24 cellular contexts compared by ENCODE assay signal in the genomic region with DNA sequence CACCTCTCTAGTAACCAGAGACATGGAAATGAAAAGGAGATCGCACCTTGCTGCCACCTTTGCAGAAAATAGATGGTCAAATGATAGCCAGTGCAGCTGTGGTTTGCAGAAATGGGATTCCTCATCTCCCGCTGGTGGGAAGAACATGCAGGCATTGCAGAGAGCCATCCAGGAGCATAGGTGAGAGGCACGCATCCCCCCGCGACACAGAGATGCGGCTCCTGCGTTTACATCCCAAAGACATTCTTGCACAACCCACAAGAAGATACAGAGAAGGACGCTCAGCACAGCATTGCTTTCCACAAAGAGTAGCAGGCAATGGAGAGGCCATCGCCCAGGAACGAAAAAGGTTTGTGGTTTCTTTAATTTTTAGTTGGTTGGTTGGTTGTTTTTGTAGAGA.
"Had no signal": no experiment of that assay in that cellular context is flagged by ENCODE, and none has a peak within 500 bp of the region (broad histone marks: within the 10 kb centered on the region; RNA-seq: fewer than 3 reads in every experiment).

No MANE protein-coding gene starts in this region.

- H3K4me1 ChIP-seq: esophagus muscularis mucosa, gastroesophageal sphincter, left ventricle myocardium inferior, lower lobe of right lung, psoas muscle, right lobe of liver, tibial artery, upper lobe of left lung, uterus had no signal

- H3K4me1 Mint-ChIP-seq: immature natural killer cell, memory B cell had no signal

- H3K9me3 Mint-ChIP-seq: stimulated activated naive CD8-positive, alpha-beta T cell treated with anti-CD3 and anti-CD28 coated beads, Interleukin-15, Interleukin-2, amounts not matched to agents 100 ng/mL and 50 ng/mL, for 24 hours had no signal

- H3K4me3 Mint-ChIP-seq: immature natural killer cell; memory B cell; naive B cell; nephron; stimulated activated memory B cell treated with anti-CD40 and anti-IgM and Interleukin-4, amounts not matched to agents 10 μg/mL and 1 μg/mL and 100 μg/mL, for 72 hours; stimulated activated naive CD8-positive, alpha-beta T cell treated with anti-CD3 and anti-CD28 coated beads, Interleukin-15, Interleukin-2, amounts not matched to agents 100 ng/mL and 50 ng/mL, for 24 hours had no signal

- H3K9me3 ChIP-seq: right lobe of liver, uterus had no signal

- ATAC-seq: gastroesophageal sphincter; left cardiac atrium; lower lobe of right lung; psoas muscle; right lobe of liver; stimulated activated memory B cell treated with anti-CD40 and anti-IgM and Interleukin-4, amounts not matched to agents 10 μg/mL and 1 μg/mL and 100 μg/mL, for 72 hours had no signal

- H3K27ac Mint-ChIP-seq: immature natural killer cell; memory B cell; naive B cell; nephron; stimulated activated memory B cell treated with anti-CD40 and anti-IgM and Interleukin-4, amounts not matched to agents 10 μg/mL and 1 μg/mL and 100 μg/mL, for 72 hours; stimulated activated naive CD8-positive, alpha-beta T cell treated with anti-CD3 and anti-CD28 coated beads, Interleukin-15, Interleukin-2, amounts not matched to agents 100 ng/mL and 50 ng/mL, for 24 hours had no signal

- H3K36me3 Mint-ChIP-seq: memory B cell; stimulated activated memory B cell treated with anti-CD40 and anti-IgM and Interleukin-4, amounts not matched to agents 10 μg/mL and 1 μg/mL and 100 μg/mL, for 72 hours had no signal

- H3K27me3 ChIP-seq: gastroesophageal sphincter, right lobe of liver, tibial artery, upper lobe of left lung, uterus had no signal

- H3K36me3 ChIP-seq: esophagus muscularis mucosa, gastroesophageal sphincter, left ventricle myocardium inferior, lower lobe of right lung, right lobe of liver, tibial artery, upper lobe of left lung, uterus had no signal

- H3K4me3 ChIP-seq: esophagus muscularis mucosa, gastroesophageal sphincter, left ventricle myocardium inferior, lower lobe of right lung, psoas muscle, right lobe of liver, tibial artery, upper lobe of left lung, uterus had no signal

- DNase-seq: effector memory CD4-positive, alpha-beta T cell; glutamatergic neuron; immature natural killer cell; kidney; left cardiac atrium; left ventricle myocardium inferior; lower lobe of right lung; naive B cell; psoas muscle; retina; stimulated activated CD4-positive, alpha-beta T cell treated with anti-CD3 and anti-CD28 coated beads, Interleukin-15, amount 100 ng/mL, for 24 hours; stimulated activated CD4-positive, alpha-beta T cell treated with anti-CD3 and anti-CD28 coated beads, Interleukin-1b, Interleukin-23, amount 100 ng/mL, for 48 hours; stimulated activated CD4-positive, alpha-beta T cell treated with anti-CD3 and anti-CD28 coated beads, Interleukin-4, amount 100 ng/mL, for 24 hours; tibial artery; upper lobe of left lung; uterus had no signal

- H3K27ac ChIP-seq: epithelial cell of prostate, esophagus muscularis mucosa, gastroesophageal sphincter, left ventricle myocardium inferior, lower lobe of right lung, psoas muscle, right lobe of liver, tibial artery, upper lobe of left lung, uterus had no signal
